ENCODE assay signal across 8 cellular contexts in genomic region chr12:12716845-12717585, GRCh38. TPM values are rescaled to one million over a fixed set of nuclear protein-coding genes. Genes with fewer than 3 reads are reported as not detected.
DNase-seq lines count a peak whose midpoint lies in the region; TF ChIP-seq lines count a peak whose summit lies in the region.

Gene CDKN1B (plus strand): TSS chr12:12717368. CDS start chr12:12717840, 472 bp downstream.

- DNase-seq in EL (peak; percentile 97), HAP-1 (ENCODE audit: low spot score in 2 of 2) (peak; percentile 93 to 95), MV-4-11 (lab: John Stamatoyannopoulos, UW) (peak; percentile 84), SJSA1 (ENCODE audit: low read depth in 1 of 2, low spot score in 2 of 2) (peak; percentile 94 to 98), foreskin fibroblast (peak; percentile 98 to 99), neural crest cell (ENCODE audit: low read depth, low spot score) (peak; percentile 65), stromal cell of bone marrow (ENCODE audit: low read depth) (peak; percentile 90)
- peak; percentile 75 for DNase-seq in activated gamma-delta T cell treated with anti-CD3 and anti-CD28 coated beads, Interleukin-2, amount 50 U/mL, for 16 hours (ENCODE audit: low read depth)

- H3K27me3 Mint-ChIP-seq in neural crest cell (ENCODE audit: low read depth), result no peaks in the 10 kb centered on the region

- H3K36me3 Mint-ChIP-seq in neural crest cell (ENCODE audit: low read depth), result peaks cover 18% of the 10 kb centered on the region

- H3K4me3 Mint-ChIP-seq in neural crest cell, result peak within 1 kb of the TSS; percentile 98

- H3K9me3 ChIP-seq in HAP-1 (no peaks in the 10 kb centered on the region), SJSA1 (replicated peaks) (no peaks in the 10 kb centered on the region)

- H3K4me1 ChIP-seq in HAP-1 (peaks cover 45% of the 10 kb centered on the region), SJSA1 (replicated peaks) (peaks cover 44% of the 10 kb centered on the region)

- peak within 1 kb of the TSS; percentile 97 for H3K27ac Mint-ChIP-seq in neural crest cell (ENCODE audit: unreplicated experiment)

- H3K27me3 ChIP-seq in HAP-1 (ENCODE audit: low read depth) (no peaks in the 10 kb centered on the region), SJSA1 (replicated peaks) (no peaks in the 10 kb centered on the region)

- no peaks in the 10 kb centered on the region for H3K9me3 Mint-ChIP-seq in neural crest cell

- H3K4me1 Mint-ChIP-seq in neural crest cell, result peaks cover 61% of the 10 kb centered on the region

- peak within 1 kb of the TSS; percentile 98 for H3K27ac ChIP-seq in SJSA1

- in situ Hi-C loops in HAP-1 (cut with MboI; ENCODE audit: low sequenced_read_pairs), result loop anchor here (25.0 kb wide), 1 partner anchor 1130 kb away; no protein-coding TSS in a partner anchor

- H3K4me3 ChIP-seq in HAP-1 (peak within 1 kb of the TSS; percentile 92), SJSA1 (peak within 1 kb of the TSS; percentile 80), foreskin fibroblast (ENCODE audit: low read depth in 1 of 2, low read length in 2 of 2) (peak within 1 kb of the TSS; percentile 92 to 100)

- H3K36me3 ChIP-seq in HAP-1 (replicated peaks) (peaks cover 42% of the 10 kb centered on the region), SJSA1 (peaks cover 46% of the 10 kb centered on the region)

- TF ChIP-seq CTCF in foreskin fibroblast (IDR thresholded peaks at IDR 0.05; ENCODE audit: low read depth, low read length) (no peak), neural crest cell (conservative IDR thresholded peaks at IDR 0.05) (no peak)

RNA-seq across cellular contexts. Expression of gene CDKN1B, which starts in this region (rescaled TPM):
- 42.8 and 44.8 TPM in 2 replicates for total RNA-seq in SJSA1 (2014; rRNA removed; shearing (Covaris generic))
- total RNA-seq in neural crest cell, result 47.9 and 52.5 TPM in 2 replicates

Comparison
In these comparisons a context has a peak if more than half of its experiments do, and no peak if none do; other contexts are left out.
1. Peak in every context shown above with its lines: DNase-seq, H3K4me3 ChIP-seq and H3K27ac ChIP-seq.